ENCODE assay signal across 12 cellular contexts in the genomic region with DNA sequence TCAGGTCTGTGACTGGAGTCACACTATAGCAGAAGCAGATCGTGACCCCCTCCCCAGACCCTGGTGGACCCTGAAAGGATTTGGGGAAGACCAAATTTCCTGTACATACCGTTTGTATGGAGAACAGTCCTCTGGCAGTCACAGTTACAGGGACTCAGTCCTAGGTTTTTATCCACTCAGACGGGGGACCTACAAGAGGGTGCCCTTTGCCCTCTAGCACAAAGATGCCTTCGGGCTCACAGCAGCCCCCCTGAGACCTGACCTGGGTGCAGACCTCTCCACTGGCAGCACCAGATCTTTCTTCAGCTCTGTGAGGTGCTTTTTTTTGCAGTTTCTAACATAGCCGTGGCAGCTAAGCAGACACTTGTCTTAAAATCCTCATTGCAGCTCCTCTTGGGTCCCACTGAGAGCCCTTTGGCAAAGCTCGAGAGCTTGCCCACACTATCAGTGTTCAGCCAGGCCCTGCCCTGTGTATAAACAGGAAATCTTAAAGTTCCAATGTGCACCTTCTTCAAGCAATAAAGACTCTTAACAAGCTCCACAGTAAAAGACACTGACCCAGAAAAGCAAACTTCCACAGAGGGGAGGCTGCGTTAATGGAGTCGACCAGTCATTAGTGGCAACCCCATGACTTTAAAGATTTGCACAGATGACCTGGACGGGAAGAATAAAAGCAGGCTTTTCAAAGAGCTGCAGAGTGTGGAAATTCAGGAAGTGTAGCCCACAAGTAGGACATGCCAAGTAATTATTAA.
DNase-seq lines count a peak whose midpoint lies in the region; ATAC-seq and TF ChIP-seq lines count a peak whose summit lies in the region.
"Had no signal": no experiment of that assay in that cellular context is flagged by ENCODE, and none has a peak within 500 bp of the region (broad histone marks: within the 10 kb centered on the region; RNA-seq: fewer than 3 reads in every experiment).

No MANE protein-coding gene starts in this region.

- peak overlapping the region; percentile 99 for H3K27ac ChIP-seq in OCI-LY7 (ENCODE audit: low read depth, low read length, poor library complexity, severe bottlenecking)
- H3K27ac ChIP-seq in psoas muscle: peak overlapping the region; percentile 63
- H3K27ac ChIP-seq in A673 (ENCODE audit: low read depth, low read length, poor library complexity, severe bottlenecking): no peak overlapping the region
- H3K27ac ChIP-seq: uterus had no signal

- H3K9me2 ChIP-seq in OCI-LY7 (ENCODE audit: insufficient read depth, low read length): no peaks in the 10 kb centered on the region

- intact Hi-C loops in Caco-2 (cut with micrococcal nuclease; ENCODE audit: unreplicated experiment): no loop called here
- intact Hi-C loops in OCI-LY7 (cut with micrococcal nuclease; ENCODE audit: unreplicated experiment): loop anchor here (1.0 to 10.0 kb wide), 5 partner anchors 8 to 1464 kb away; partner anchors contain the start of genes ARSB, LHFPL2 and SCAMP1
- intact Hi-C loops in psoas muscle (cut with DNase I): no loop called here
- intact Hi-C loops in A673 (cut with micrococcal nuclease; ENCODE audit: unreplicated experiment): no loop called here

- H2AFZ ChIP-seq in OCI-LY7 (ENCODE audit: low read length): peak overlapping the region; percentile 67

- H3K36me3 ChIP-seq in Caco-2 (ENCODE audit: control insufficient read depth, insufficient read depth, low read length): no peaks in the 10 kb centered on the region
- H3K36me3 ChIP-seq in OCI-LY7 (ENCODE audit: insufficient read depth, low read length): peaks cover 10% of the 10 kb centered on the region; the same call in 1 of the 2 replicates
- H3K36me3 ChIP-seq in psoas muscle (ENCODE audit: insufficient read depth in 1 of 2, low read depth in 1 of 2): no peaks in the 10 kb centered on the region
- no peaks in the 10 kb centered on the region for H3K36me3 ChIP-seq in A673 (ENCODE audit: insufficient read depth, low read length, poor library complexity, severe bottlenecking)
- H3K36me3 ChIP-seq: uterus had no signal

- no peak overlapping the region for H3K4me3 Mint-ChIP-seq in Caco-2 (ENCODE audit: unreplicated experiment)
- no peak overlapping the region for H3K4me3 Mint-ChIP-seq in activated naive CD8-positive, alpha-beta T cell treated with anti-CD3 and anti-CD28 coated beads, Interleukin-2, amount 50 U/mL, for 24 hours
- H3K4me3 Mint-ChIP-seq: WTC11 had no signal

- peaks cover 16% of the 10 kb centered on the region for H3K4me1 Mint-ChIP-seq in Caco-2 (ENCODE audit: low read depth, unreplicated experiment)
- H3K4me1 Mint-ChIP-seq in activated naive CD8-positive, alpha-beta T cell treated with anti-CD3 and anti-CD28 coated beads, Interleukin-2, amount 50 U/mL, for 24 hours: peaks cover 6% of the 10 kb centered on the region

- H4K20me1 ChIP-seq in OCI-LY7 (ENCODE audit: insufficient read depth, low read length): no peaks in the 10 kb centered on the region

- POLR2A ChIA-PET in Caco-2 (lab: Charles Lee) (interaction anchor here (1.2 kb wide), 1 partner anchor 20 kb away, joined by 3 read pairs; no protein-coding TSS in a partner anchor), OCI-LY7 (lab: Charles Lee) (interaction anchor here (0.7 to 4.8 kb wide), 16 partner anchors 8 to 245 kb away, joined by 3 to 60 read pairs (median 3); no protein-coding TSS in a partner anchor), A673 (lab: Charles Lee; ENCODE audit: low non-redundant PET) (interaction anchor here (0.6 kb wide), 1 partner anchor 334 kb away, joined by 5 read pairs; no protein-coding TSS in a partner anchor)

- no peaks in the 10 kb centered on the region for H3K36me3 Mint-ChIP-seq in Caco-2 (ENCODE audit: insufficient read depth, unreplicated experiment)
- H3K36me3 Mint-ChIP-seq in activated naive CD8-positive, alpha-beta T cell treated with anti-CD3 and anti-CD28 coated beads, Interleukin-2, amount 50 U/mL, for 24 hours (ENCODE audit: low read depth): no peaks in the 10 kb centered on the region
- H3K36me3 Mint-ChIP-seq: WTC11 had no signal

- no TSS peak for BruUV-seq in Caco-2 (replicated peaks; lab: Mats Ljungman, UMichigan)
- TSS peak; percentile 51 for BruUV-seq in OCI-LY7 (replicated peaks; lab: Mats Ljungman, UMichigan)
- BruUV-seq in A673 (replicated peaks; lab: Mats Ljungman, UMichigan): no TSS peak

- H3K27me3 ChIP-seq in Caco-2 (replicated peaks; ENCODE audit: control insufficient read depth, insufficient read depth, low read length): no peaks in the 10 kb centered on the region
- H3K27me3 ChIP-seq in psoas muscle (ENCODE audit: insufficient read depth in 3 of 3, low read length in 2 of 3): no peaks in the 10 kb centered on the region
- H3K27me3 ChIP-seq in A673 (replicated peaks; ENCODE audit: insufficient read depth, low read depth, low read length, poor library complexity): no peaks in the 10 kb centered on the region
- H3K27me3 ChIP-seq: uterus had no signal

- no peaks in the 10 kb centered on the region for H3K27me3 Mint-ChIP-seq in Caco-2 (ENCODE audit: insufficient read depth, unreplicated experiment)
- peaks cover 2% of the 10 kb centered on the region for H3K27me3 Mint-ChIP-seq in activated naive CD8-positive, alpha-beta T cell treated with anti-CD3 and anti-CD28 coated beads, Interleukin-2, amount 50 U/mL, for 24 hours

- H3K4me3 ChIP-seq in Caco-2 (ENCODE audit: low read depth, low read length) (no peak overlapping the region), OCI-LY7 (ENCODE audit: low read depth, low read length, poor library complexity, severe bottlenecking) (peak overlapping the region; percentile 71), psoas muscle (no peak overlapping the region), A673 (ENCODE audit: low read depth, low read length, poor library complexity, severe bottlenecking) (no peak overlapping the region)
- H3K4me3 ChIP-seq: uterus had no signal

- WGBS in psoas muscle, 3 donors: 46 to 56% (median 51%) methylated on average over 9 of the region's 9 CpGs

- TF ChIP-seq CTCF in Caco-2 (IDR thresholded peaks at IDR 0.05; ENCODE audit: insufficient read depth in 1 of 2, low read depth in 1 of 2, low read length in 1 of 2, severe bottlenecking in 1 of 2, unreplicated experiment in 1 of 2): no peak
- no peak for TF ChIP-seq CTCF in OCI-LY7 (conservative IDR thresholded peaks at IDR 0.05; ENCODE audit: low read length)
- no peak for TF ChIP-seq CTCF in psoas muscle (IDR thresholded peaks at IDR 0.05)
- no peak for TF ChIP-seq CTCF in A673 (conservative IDR thresholded peaks at IDR 0.05; ENCODE audit: low read depth, low read length)

- peaks cover 9% of the 10 kb centered on the region for H3K9me3 Mint-ChIP-seq in Caco-2 (ENCODE audit: unreplicated experiment)
- no peaks in the 10 kb centered on the region for H3K9me3 Mint-ChIP-seq in activated naive CD8-positive, alpha-beta T cell treated with anti-CD3 and anti-CD28 coated beads, Interleukin-2, amount 50 U/mL, for 24 hours
- H3K9me3 Mint-ChIP-seq: WTC11 had no signal

- H3K4me1 ChIP-seq in Caco-2: peaks cover 38% of the 10 kb centered on the region
- H3K4me1 ChIP-seq in OCI-LY7 (ENCODE audit: insufficient read depth, low read length, poor library complexity, severe bottlenecking): peaks cover 93% of the 10 kb centered on the region
- peaks cover 18% of the 10 kb centered on the region for H3K4me1 ChIP-seq in psoas muscle
- H3K4me1 ChIP-seq in A673 (ENCODE audit: insufficient read depth, low read length, poor library complexity, severe bottlenecking): no peaks in the 10 kb centered on the region
- H3K4me1 ChIP-seq: uterus had no signal

- peak overlapping the region; percentile 85 for H3K4me2 ChIP-seq in OCI-LY7 (ENCODE audit: low read length)

- ATAC-seq in psoas muscle: peak in 1 of 4 donors; percentile 22
- ATAC-seq in activated naive CD8-positive, alpha-beta T cell treated with anti-CD3 and anti-CD28 coated beads, Interleukin-2, amount 50 U/mL, for 24 hours: no peak
- ATAC-seq: WTC11 had no signal

- no peaks in the 10 kb centered on the region for H3K9me3 ChIP-seq in Caco-2
- no peaks in the 10 kb centered on the region for H3K9me3 ChIP-seq in OCI-LY7 (ENCODE audit: low read length)
- H3K9me3 ChIP-seq in psoas muscle: no peaks in the 10 kb centered on the region
- H3K9me3 ChIP-seq in A673 (ENCODE audit: low read depth, low read length, poor library complexity, severe bottlenecking): no peaks in the 10 kb centered on the region
- H3K9me3 ChIP-seq: uterus had no signal

- peaks cover 44% of the 10 kb centered on the region; the same call in 1 of the 2 replicates for H3K79me2 ChIP-seq in OCI-LY7 (ENCODE audit: insufficient read depth, low read depth, low read length)

- H3K27ac Mint-ChIP-seq in Caco-2 (ENCODE audit: unreplicated experiment): peak overlapping the region; percentile 40
- no peak overlapping the region for H3K27ac Mint-ChIP-seq in activated naive CD8-positive, alpha-beta T cell treated with anti-CD3 and anti-CD28 coated beads, Interleukin-2, amount 50 U/mL, for 24 hours
- H3K27ac Mint-ChIP-seq: WTC11 had no signal

- DNase-seq in Caco-2 (no peak), OCI-LY7 (ENCODE audit: low spot score) (peak; percentile 59), iris pigment epithelial cell (ENCODE audit: low read depth) (peak; percentile 11), psoas muscle (no peak), A673 (ENCODE audit: low spot score) (no peak), inferior parietal cortex (ENCODE audit: extremely low spot score) (no peak), DMS 273 (lab: John Stamatoyannopoulos, UW; ENCODE audit: unreplicated experiment) (no peak)
- no peak for DNase-seq in activated naive CD8-positive, alpha-beta T cell treated with anti-CD3 and anti-CD28 coated beads, Interleukin-2, amount 50 U/mL, for 24 hours
- DNase-seq: hypothalamus, NCI-H774, uterus had no signal

- CTCF ChIA-PET in Caco-2 (lab: Charles Lee): interaction anchor here (0.6 kb wide), 1 partner anchor 373 kb away, joined by 3 read pairs; no protein-coding TSS in a partner anchor
- CTCF ChIA-PET in OCI-LY7 (lab: Charles Lee; ENCODE audit: unreplicated experiment): interaction anchor here (0.7 to 1.0 kb wide), 2 partner anchors 41 to 237 kb away, joined by 3 read pairs; no protein-coding TSS in a partner anchor
- CTCF ChIA-PET in A673 (lab: Charles Lee): no interaction called here

Comparison
In these comparisons a context has a peak if more than half of its experiments do, and no peak if none do; other contexts are left out.
1. DNase-seq: peak in OCI-LY7 (single experiment) and iris pigment epithelial cell (single experiment); none in Caco-2 (0 of 2), psoas muscle (0 of 2), A673 (single experiment), inferior parietal cortex (single experiment), activated naive CD8-positive, alpha-beta T cell treated with anti-CD3 and anti-CD28 coated beads, Interleukin-2, amount 50 U/mL, for 24 hours (single experiment) and DMS 273 (single experiment).